8 cellular contexts compared by ENCODE assay signal in genomic region chr15:47184405-47185221, GRCh38.
DNase-seq lines count a peak whose midpoint lies in the region; ATAC-seq and TF ChIP-seq lines count a peak whose summit lies in the region.

No MANE protein-coding gene starts in this region.

- no peak overlapping the region for H3K27ac ChIP-seq in GM23338 (ENCODE audit: low read depth)
- H3K27ac ChIP-seq in esophagus (ENCODE audit: low read depth in 2 of 2, low read length in 1 of 2) = no peak overlapping the region
- H3K27ac ChIP-seq in naive thymus-derived CD4-positive, alpha-beta T cell (ENCODE audit: low read depth, low read length) = no peak overlapping the region

- peaks cover 47% of the 10 kb centered on the region for H3K27me3 Mint-ChIP-seq in GM23338 (ENCODE audit: insufficient read depth, low read depth, poor library complexity)
- H3K27me3 Mint-ChIP-seq in naive thymus-derived CD4-positive, alpha-beta T cell = peaks cover 39 to 62% (median 58%) of the 10 kb centered on the region in 5 donors

- H3K27ac Mint-ChIP-seq in GM23338 = no peak overlapping the region
- peak overlapping the region in 1 of 9 donors; percentile 24 for H3K27ac Mint-ChIP-seq in naive thymus-derived CD4-positive, alpha-beta T cell

- TF ChIP-seq CTCF in GM23338 (conservative IDR thresholded peaks at IDR 0.05; ENCODE audit: low read depth in 2 of 2) = no peak

- no peaks in the 10 kb centered on the region for H3F3A ChIP-seq in GM23338 (replicated peaks; ENCODE audit: low read depth)

- no peaks in the 10 kb centered on the region for H3K9me2 ChIP-seq in GM23338 (ENCODE audit: insufficient read depth)

- ATAC-seq in GM23338 (peak; percentile 80), HG03378 (IDR thresholded peaks at IDR 0.05; ENCODE audit: unreplicated experiment) (no peak)
- no peak for ATAC-seq in naive thymus-derived CD4-positive, alpha-beta T cell

- H3K79me2 ChIP-seq in GM23338 (replicated peaks; ENCODE audit: insufficient read depth) = no peaks in the 10 kb centered on the region

- intact Hi-C loops in naive thymus-derived CD4-positive, alpha-beta T cell (cut with micrococcal nuclease) = no loop called here

- H3K4me3 ChIP-seq in GM23338 = peak overlapping the region; percentile 61
- H3K4me3 ChIP-seq in esophagus (ENCODE audit: low read depth in 1 of 2, low read length in 2 of 2) = peak overlapping the region; percentile 18 to 51
- H3K4me3 ChIP-seq in naive thymus-derived CD4-positive, alpha-beta T cell (ENCODE audit: low read length) = no peak overlapping the region

- POLR2A ChIA-PET in naive thymus-derived CD4-positive, alpha-beta T cell (lab: Charles Lee) = no interaction called here

- DNase-seq in GM23338 (ENCODE audit: low spot score) (peak; percentile 60), NCI-H524 treated with DMSO at 0.1 percent for 48 hours (lab: John Stamatoyannopoulos, UW) (peak; percentile 55), RPMI8226 (no peak)
- no peak for DNase-seq in naive thymus-derived CD4-positive, alpha-beta T cell
- DNase-seq in activated CD4-positive, CD25-positive, alpha-beta regulatory T cell treated with anti-CD3 and anti-CD28 coated beads, Interleukin-2, amount 50 U/mL, for 72 hours = no peak
- no peak for DNase-seq in effector CD8-positive, alpha-beta T cell (lab: John Stamatoyannopoulos, UW)

- H3K36me3 ChIP-seq in GM23338 (ENCODE audit: insufficient read depth) (no peaks in the 10 kb centered on the region), esophagus (ENCODE audit: control insufficient read depth in 2 of 2, insufficient read depth in 2 of 2, low read length in 1 of 2) (no peaks in the 10 kb centered on the region)
- no peaks in the 10 kb centered on the region for H3K36me3 ChIP-seq in naive thymus-derived CD4-positive, alpha-beta T cell (ENCODE audit: control insufficient read depth in 2 of 3, insufficient read depth in 3 of 3, low read length in 3 of 3)

- H3K4me2 ChIP-seq in GM23338 = peak overlapping the region; percentile 83

- peak overlapping the region; percentile 84 for H3K4me3 Mint-ChIP-seq in GM23338
- H3K4me3 Mint-ChIP-seq in naive thymus-derived CD4-positive, alpha-beta T cell = peak overlapping the region in 9 of 10 donors; percentile 22 to 69 (median 55)

- H3K27me3 ChIP-seq in GM23338 (ENCODE audit: insufficient read depth) (peaks cover 86% of the 10 kb centered on the region), esophagus (ENCODE audit: control insufficient read depth in 1 of 2, insufficient read depth in 2 of 2, low read length in 2 of 2) (peaks cover 0 to 6% of the 10 kb centered on the region in 2 donors)
- H3K27me3 ChIP-seq in naive thymus-derived CD4-positive, alpha-beta T cell (ENCODE audit: control insufficient read depth in 2 of 2, insufficient read depth in 2 of 2, low read length in 2 of 2) = no peaks in the 10 kb centered on the region

- no peaks in the 10 kb centered on the region for H4K20me1 ChIP-seq in GM23338 (replicated peaks; ENCODE audit: insufficient read depth)

- H3K4me1 ChIP-seq in GM23338 (ENCODE audit: insufficient read depth) = peaks cover 54% of the 10 kb centered on the region
- peaks cover 0 to 3% of the 10 kb centered on the region in 2 donors for H3K4me1 ChIP-seq in esophagus (ENCODE audit: control insufficient read depth in 2 of 2, insufficient read depth in 2 of 2, low read length in 1 of 2)
- no peaks in the 10 kb centered on the region for H3K4me1 ChIP-seq in naive thymus-derived CD4-positive, alpha-beta T cell (ENCODE audit: control insufficient read depth in 2 of 2, insufficient read depth in 2 of 2, low read length in 2 of 2)

- H3K36me3 Mint-ChIP-seq in GM23338 (ENCODE audit: low read depth) = no peaks in the 10 kb centered on the region; the same call in 1 of the 3 replicates
- peaks cover 0 to 11% (median 0%) of the 10 kb centered on the region in 5 donors for H3K36me3 Mint-ChIP-seq in naive thymus-derived CD4-positive, alpha-beta T cell

- H3K9me3 Mint-ChIP-seq in GM23338 = peaks cover 5% of the 10 kb centered on the region; the same call in 1 of the 3 replicates
- peaks cover 0 to 13% (median 5%) of the 10 kb centered on the region in 11 donors for H3K9me3 Mint-ChIP-seq in naive thymus-derived CD4-positive, alpha-beta T cell

- no peaks in the 10 kb centered on the region for H3K9me3 ChIP-seq in esophagus (ENCODE audit: control insufficient read depth in 2 of 2, insufficient read depth in 1 of 2, low read depth in 1 of 2, low read length in 1 of 2)
- H3K9me3 ChIP-seq in naive thymus-derived CD4-positive, alpha-beta T cell (ENCODE audit: control insufficient read depth in 2 of 3, low read length in 3 of 3) = no peaks in the 10 kb centered on the region

- 2 to 3% methylated on average over 72 of the region's 72 CpGs for WGBS in esophagus, 2 donors

- peaks cover 36% of the 10 kb centered on the region for H3K4me1 Mint-ChIP-seq in GM23338
- H3K4me1 Mint-ChIP-seq in naive thymus-derived CD4-positive, alpha-beta T cell = peaks cover 3 to 16% (median 14%) of the 10 kb centered on the region in 7 donors

- peak overlapping the region; percentile 74 for H2AFZ ChIP-seq in GM23338

- CTCF ChIA-PET in naive thymus-derived CD4-positive, alpha-beta T cell (lab: Charles Lee) = no interaction called here

TF ChIP-seq in GM23338, 12 proteins besides CTCF, POLR2A, EP300 and RAD21:
- TF ChIP-seq EZH2 (IDR thresholded peaks at IDR 0.05; ENCODE audit: low read depth, unreplicated experiment) (peak; percentile 49), STAT1 (IDR thresholded peaks at IDR 0.05; ENCODE audit: unreplicated experiment) (no peak)

Comparison
In these comparisons a context has a peak if more than half of its experiments do, and no peak if none do; other contexts are left out.
1. DNase-seq: peak in GM23338 (single experiment) and NCI-H524 treated with DMSO at 0.1 percent for 48 hours (single experiment); none in naive thymus-derived CD4-positive, alpha-beta T cell (0 of 9), activated CD4-positive, CD25-positive, alpha-beta regulatory T cell treated with anti-CD3 and anti-CD28 coated beads, Interleukin-2, amount 50 U/mL, for 72 hours (single experiment), effector CD8-positive, alpha-beta T cell (single experiment) and RPMI8226 (single experiment).